1 cellular context compared by ENCODE assay signal in genomic region chr14:100103261-100104005, GRCh38.
TF ChIP-seq lines count a peak whose summit lies in the region.

No MANE protein-coding gene starts in this region.

TF ChIP-seq in GM23338, 12 proteins besides CTCF, POLR2A, EP300 and RAD21:
- TF ChIP-seq ZNF462 (CRISPR knock-in tag; IDR thresholded peaks at IDR 0.05) (no peak), EZH2phosphoT487 (IDR thresholded peaks at IDR 0.05; ENCODE audit: unreplicated experiment) (no peak), ZNF114 (CRISPR knock-in tag; IDR thresholded peaks at IDR 0.05) (no peak), ETS1 (IDR thresholded peaks at IDR 0.05) (no peak), STAT1 (IDR thresholded peaks at IDR 0.05; ENCODE audit: unreplicated experiment) (no peak), EZH2 (IDR thresholded peaks at IDR 0.05; ENCODE audit: low read depth, unreplicated experiment) (no peak), POLR2AphosphoS5 (IDR thresholded peaks at IDR 0.05; ENCODE audit: low read depth) (no peak)
